Comparison of ENCODE assay signal across 12 cellular contexts in genomic region chr3:13416002-13416793, GRCh38. TPM values are rescaled to one million over a fixed set of nuclear protein-coding genes. Genes with fewer than 3 reads are reported as not detected.
DNase-seq lines count a peak whose midpoint lies in the region; ATAC-seq and TF ChIP-seq lines count a peak whose summit lies in the region.
"Had no signal": no experiment of that assay in that cellular context is flagged by ENCODE, and none has a peak within 500 bp of the region (broad histone marks: within the 10 kb centered on the region; RNA-seq: fewer than 3 reads in every experiment).

No MANE protein-coding gene starts in this region.

- peaks cover 5% of the 10 kb centered on the region; the same call in 1 of the 2 replicates for H3K27me3 ChIP-seq in GM23338 (ENCODE audit: insufficient read depth)

- no peak overlapping the region for H3K4me3 ChIP-seq in GM23338

- H3K27me3 Mint-ChIP-seq in GM23338 (ENCODE audit: insufficient read depth, low read depth, poor library complexity) = peaks cover 20% of the 10 kb centered on the region
- no peaks in the 10 kb centered on the region for H3K27me3 Mint-ChIP-seq in activated CD4-positive, alpha-beta T cell treated with anti-CD3 and anti-CD28 coated beads, Interleukin-2, amount 10 ng/mL, durations not matched to agents 7 days and 5 days

- H3K36me3 Mint-ChIP-seq in GM23338 (ENCODE audit: low read depth) = peaks cover 3% of the 10 kb centered on the region; the same call in 1 of the 3 replicates
- H3K36me3 Mint-ChIP-seq in activated CD4-positive, alpha-beta T cell treated with anti-CD3 and anti-CD28 coated beads, Interleukin-2, amount 10 ng/mL, durations not matched to agents 7 days and 5 days (ENCODE audit: low read depth) = peaks cover 43% of the 10 kb centered on the region

- H3K4me2 ChIP-seq in GM23338 = no peak overlapping the region

- H2AFZ ChIP-seq in GM23338 = no peak overlapping the region

- H3F3A ChIP-seq in GM23338 (replicated peaks; ENCODE audit: low read depth) = no peaks in the 10 kb centered on the region

- POLR2A ChIA-PET in activated CD4-positive, alpha-beta T cell treated with anti-CD3 and anti-CD28 coated beads, Interleukin-2, amount 10 ng/mL, durations not matched to agents 7 days and 5 days (lab: Charles Lee) = interaction anchor here (0.6 kb wide), 1 partner anchor 479 kb away, joined by 3 read pairs; no protein-coding TSS in a partner anchor

- H3K4me3 Mint-ChIP-seq in GM23338 = no peak overlapping the region
- peak overlapping the region; percentile 90 for H3K4me3 Mint-ChIP-seq in activated CD4-positive, alpha-beta T cell treated with anti-CD3 and anti-CD28 coated beads, Interleukin-2, amount 10 ng/mL, durations not matched to agents 7 days and 5 days

- H3K4me1 Mint-ChIP-seq in GM23338 = peaks cover 37% of the 10 kb centered on the region
- H3K4me1 Mint-ChIP-seq in activated CD4-positive, alpha-beta T cell treated with anti-CD3 and anti-CD28 coated beads, Interleukin-2, amount 10 ng/mL, durations not matched to agents 7 days and 5 days = peaks cover 63% of the 10 kb centered on the region

- peaks cover 3% of the 10 kb centered on the region; the same call in 1 of the 2 replicates for H3K36me3 ChIP-seq in GM23338 (ENCODE audit: insufficient read depth)

- no peak for TF ChIP-seq CTCF in C4-2B (conservative IDR thresholded peaks at IDR 0.05)
- peak; percentile 67 to 68 for TF ChIP-seq CTCF in GM23338 (conservative IDR thresholded peaks at IDR 0.05; ENCODE audit: low read depth in 2 of 2)

- no peak overlapping the region for H3K27ac Mint-ChIP-seq in GM23338
- peak overlapping the region; percentile 94 for H3K27ac Mint-ChIP-seq in activated CD4-positive, alpha-beta T cell treated with anti-CD3 and anti-CD28 coated beads, Interleukin-2, amount 10 ng/mL, durations not matched to agents 7 days and 5 days

- no peaks in the 10 kb centered on the region for H3K9me3 Mint-ChIP-seq in GM23338
- no peaks in the 10 kb centered on the region for H3K9me3 Mint-ChIP-seq in activated CD4-positive, alpha-beta T cell treated with anti-CD3 and anti-CD28 coated beads, Interleukin-2, amount 10 ng/mL, durations not matched to agents 7 days and 5 days

- CTCF ChIA-PET in activated CD4-positive, alpha-beta T cell treated with anti-CD3 and anti-CD28 coated beads, Interleukin-2, amount 10 ng/mL, durations not matched to agents 7 days and 5 days (lab: Charles Lee) = interaction anchor here (0.6 to 4.7 kb wide), 8 partner anchors 9 to 708 kb away, joined by 3 to 26 read pairs (median 4); partner anchors contain the start of genes CHCHD4 and TMEM43

- peaks cover 18% of the 10 kb centered on the region for H3K4me1 ChIP-seq in GM23338 (ENCODE audit: insufficient read depth)

- no peaks in the 10 kb centered on the region for H3K9me2 ChIP-seq in GM23338 (ENCODE audit: insufficient read depth)

- H3K27ac ChIP-seq in C4-2B (peak overlapping the region; percentile 82), GM23338 (ENCODE audit: low read depth) (no peak overlapping the region)

- ATAC-seq in GM23338 = peak; percentile 2; the same call in 2 of the 3 replicates
- ATAC-seq in HG02885 (IDR thresholded peaks at IDR 0.05; ENCODE audit: poor library complexity, unreplicated experiment) = no peak
- ATAC-seq: esophagus mucosa, Panc1 had no signal

- peaks cover 3% of the 10 kb centered on the region for H4K20me1 ChIP-seq in GM23338 (replicated peaks; ENCODE audit: insufficient read depth)

- H3K79me2 ChIP-seq in GM23338 (replicated peaks; ENCODE audit: insufficient read depth) = peaks cover 52% of the 10 kb centered on the region

- DNase-seq in GM23338 (ENCODE audit: low spot score) = peak; percentile 69
- peak; percentile 39 for DNase-seq in activated CD4-positive, alpha-beta T cell treated with anti-CD3 and anti-CD28 coated beads, Interleukin-2, amount 10 ng/mL, durations not matched to agents 7 days and 5 days
- DNase-seq in left kidney (ENCODE audit: low read depth, low spot score) = peak; percentile 27
- no peak for DNase-seq in GM19238 (ENCODE audit: insufficient read length, low spot score)
- no peak for DNase-seq in NCI-H1694 (lab: John Stamatoyannopoulos, UW)
- DNase-seq in KG1 (lab: John Stamatoyannopoulos, UW) = no peak
- DNase-seq: GOT3, midbrain had no signal

TF ChIP-seq in GM23338, 12 proteins besides CTCF, POLR2A, EP300 and RAD21 (continues in another document):
- TF ChIP-seq ZNF462 (CRISPR knock-in tag; IDR thresholded peaks at IDR 0.05) (no peak), NANOG (IDR thresholded peaks at IDR 0.05; ENCODE audit: borderline replicate concordance) (no peak), ZNF114 (CRISPR knock-in tag; IDR thresholded peaks at IDR 0.05) (no peak), ZNF331 (CRISPR knock-in tag; IDR thresholded peaks at IDR 0.05; ENCODE audit: low read depth) (no peak)

RNA-seq across cellular contexts. Expression of gene NUP210, which starts 3.9 kb away (rescaled TPM):
- 72.7 and 73.9 TPM in 2 replicates for total RNA-seq in GM23338 (2014; rRNA removed; shearing (Covaris generic))
- polyA plus RNA-seq in GM23338 (2016; fragmentation: Nextera tagmentation; extraction: Ambion mirVana) = 13.8 and 14.1 TPM in 2 replicates
- total RNA-seq in activated CD4-positive, alpha-beta T cell treated with anti-CD3 and anti-CD28 coated beads, Interleukin-2, amount 10 ng/mL, durations not matched to agents 7 days and 5 days = 100 to 1,000 TPM; 196 to 204 TPM

Comparison
In these comparisons a context has a peak if more than half of its experiments do, and no peak if none do; other contexts are left out.
1. DNase-seq: peak in GM23338 (single experiment), activated CD4-positive, alpha-beta T cell treated with anti-CD3 and anti-CD28 coated beads, Interleukin-2, amount 10 ng/mL, durations not matched to agents 7 days and 5 days (single experiment) and left kidney (single experiment); none in GM19238 (single experiment), NCI-H1694 (single experiment) and KG1 (single experiment).